Comparison of ENCODE assay signal across 25 cellular contexts in the genomic region with DNA sequence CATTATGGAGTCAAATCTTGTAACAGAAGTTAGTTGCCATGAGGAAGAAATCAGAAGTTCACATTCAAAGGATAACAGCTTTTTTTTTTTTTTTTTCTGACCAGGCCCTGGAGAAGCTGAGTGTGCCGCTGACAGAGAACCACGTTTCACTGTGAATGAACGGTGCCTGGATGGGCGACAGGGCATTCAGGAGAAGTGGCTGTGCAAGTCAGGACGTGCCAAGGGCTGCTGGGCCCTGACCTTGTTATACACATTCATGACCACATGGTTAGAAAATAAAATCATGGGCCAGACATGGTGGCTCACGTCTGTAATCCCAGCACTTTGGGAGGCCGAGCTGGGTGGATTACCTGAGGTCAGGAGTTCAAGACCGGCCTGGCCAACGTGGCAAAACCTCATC.
DNase-seq lines count a peak whose midpoint lies in the region; ATAC-seq and TF ChIP-seq lines count a peak whose summit lies in the region.
"Had no signal": no experiment of that assay in that cellular context is flagged by ENCODE, and none has a peak within 500 bp of the region (broad histone marks: within the 10 kb centered on the region; RNA-seq: fewer than 3 reads in every experiment).

No MANE protein-coding gene starts in this region.

- H3K27me3 ChIP-seq in CD4-positive, CD25-positive, alpha-beta regulatory T cell (ENCODE audit: control insufficient read depth, insufficient read depth, low read length), result no peaks in the 10 kb centered on the region
- no peaks in the 10 kb centered on the region for H3K27me3 ChIP-seq in MM.1S (replicated peaks; ENCODE audit: insufficient read depth, low read length)
- H3K27me3 ChIP-seq: BLaER1, SJCRH30 had no signal

- POLR2A ChIA-PET in OCI-LY7 (lab: Charles Lee), result interaction anchor here (0.6 to 1.5 kb wide), 5 partner anchors 11 to 106 kb away, joined by 3 to 9 read pairs (median 4); no protein-coding TSS in a partner anchor

- no peak for ATAC-seq in CD4-positive, CD25-positive, alpha-beta regulatory T cell (ENCODE audit: low read depth in 2 of 2)
- ATAC-seq in HG03520 (IDR thresholded peaks at IDR 0.05; ENCODE audit: unreplicated experiment), result no peak
- ATAC-seq: CD8-positive, alpha-beta T cell; GM12878; Panc1; T-cell had no signal

- no peak overlapping the region; the same call in 1 of the 2 replicates for H3K4me2 ChIP-seq in MM.1S (ENCODE audit: low read depth, low read length)
- no peak overlapping the region for H3K4me2 ChIP-seq in OCI-LY7 (ENCODE audit: low read length)
- H3K4me2 ChIP-seq: BLaER1 had no signal

- no peaks in the 10 kb centered on the region for H3K9me3 ChIP-seq in CD4-positive, CD25-positive, alpha-beta regulatory T cell (ENCODE audit: control insufficient read depth in 2 of 2, low read length in 2 of 2)
- H3K9me3 ChIP-seq in MM.1S (replicated peaks; ENCODE audit: insufficient read depth, low read length) (no peaks in the 10 kb centered on the region), OCI-LY7 (ENCODE audit: low read length) (no peaks in the 10 kb centered on the region)
- H3K9me3 ChIP-seq: SJCRH30 had no signal

- peaks cover 10 to 88% (median 61%) of the 10 kb centered on the region in 4 donors for H3K4me1 Mint-ChIP-seq in CD4-positive, CD25-positive, alpha-beta regulatory T cell

- DNase-seq in DMS 273 (lab: John Stamatoyannopoulos, UW; ENCODE audit: unreplicated experiment), result peak; percentile 10
- no peak for DNase-seq in DMS 273 treated with DMSO at 0.1 percent for 48 hours (lab: John Stamatoyannopoulos, UW)
- DNase-seq in CD4-positive, CD25-positive, alpha-beta regulatory T cell, result no peak
- no peak for DNase-seq in MM.1S
- DNase-seq in epithelial cell of esophagus (ENCODE audit: low read depth), result peak; percentile 16
- no peak for DNase-seq in OCI-LY7 (ENCODE audit: low spot score)
- DNase-seq in HCEC 1CT, result no peak
- DNase-seq: ACHN; CD8-positive, alpha-beta T cell; DND-41; H7; HFFc6; KBM-7; NCI-H1694; NCI-H2081; NCI-H446; NK-92 treated with Interleukin-12 subunit alpha and Interleukin-12 subunit beta, amount 100 ng/mL, for 24 hours; SJCRH30; T-cell had no signal

- peaks cover 18% of the 10 kb centered on the region for H3K36me3 ChIP-seq in CD4-positive, CD25-positive, alpha-beta regulatory T cell (ENCODE audit: control insufficient read depth, insufficient read depth, low read length)
- no peaks in the 10 kb centered on the region for H3K36me3 ChIP-seq in MM.1S (replicated peaks; ENCODE audit: insufficient read depth, low read length)
- H3K36me3 ChIP-seq in OCI-LY7 (ENCODE audit: insufficient read depth, low read length), result peaks cover 7% of the 10 kb centered on the region
- H3K36me3 ChIP-seq: SJCRH30 had no signal

- H3K4me3 ChIP-seq in CD4-positive, CD25-positive, alpha-beta regulatory T cell (ENCODE audit: low read depth, low read length), result no peak overlapping the region
- H3K4me3 ChIP-seq in MM.1S (ENCODE audit: low read length), result no peak overlapping the region
- H3K4me3 ChIP-seq in epithelial cell of esophagus (ENCODE audit: low read length), result no peak overlapping the region
- no peak overlapping the region for H3K4me3 ChIP-seq in OCI-LY7 (ENCODE audit: low read depth, low read length, poor library complexity, severe bottlenecking)
- H3K4me3 ChIP-seq: BLaER1, GM12878, SJCRH30 had no signal

- no peak overlapping the region for H3K4me3 Mint-ChIP-seq in CD4-positive, CD25-positive, alpha-beta regulatory T cell
- H3K4me3 Mint-ChIP-seq: CD8-positive, alpha-beta T cell; HFFc6; T-cell had no signal

- H3K27ac ChIP-seq in CD4-positive, CD25-positive, alpha-beta regulatory T cell (ENCODE audit: insufficient read depth, low read length, poor library complexity, severe bottlenecking), result no peak overlapping the region
- H3K27ac ChIP-seq in MM.1S (ENCODE audit: low read length) (peak overlapping the region; percentile 4; the same call in 1 of the 2 replicates), OCI-LY7 (ENCODE audit: low read depth, low read length, poor library complexity, severe bottlenecking) (no peak overlapping the region)
- H3K27ac ChIP-seq: 22Rv1, BLaER1, HL-60, SJCRH30 had no signal

- no peaks in the 10 kb centered on the region for H3K27me3 Mint-ChIP-seq in CD4-positive, CD25-positive, alpha-beta regulatory T cell
- H3K27me3 Mint-ChIP-seq: T-cell had no signal

- peaks cover 3% of the 10 kb centered on the region; the same call in 1 of the 2 replicates for H3F3A ChIP-seq in MM.1S (ENCODE audit: insufficient read depth, low read length)

- peaks cover 46% of the 10 kb centered on the region for H3K36me3 Mint-ChIP-seq in CD4-positive, CD25-positive, alpha-beta regulatory T cell

- intact Hi-C loops in OCI-LY7 (cut with micrococcal nuclease; ENCODE audit: unreplicated experiment), result no loop called here

- no peaks in the 10 kb centered on the region for H4K20me1 ChIP-seq in MM.1S (ENCODE audit: insufficient read depth, low read length)
- no peaks in the 10 kb centered on the region; the same call in 1 of the 2 replicates for H4K20me1 ChIP-seq in OCI-LY7 (ENCODE audit: insufficient read depth, low read length)

- CTCF ChIA-PET in OCI-LY7 (lab: Charles Lee; ENCODE audit: unreplicated experiment), result no interaction called here

- no peaks in the 10 kb centered on the region for H3K4me1 ChIP-seq in CD4-positive, CD25-positive, alpha-beta regulatory T cell (ENCODE audit: control insufficient read depth, insufficient read depth, low read length, poor library complexity, severe bottlenecking)
- H3K4me1 ChIP-seq in MM.1S (ENCODE audit: low read length), result peaks cover 24% of the 10 kb centered on the region
- H3K4me1 ChIP-seq in OCI-LY7 (ENCODE audit: insufficient read depth, low read length, poor library complexity, severe bottlenecking), result no peaks in the 10 kb centered on the region
- H3K4me1 ChIP-seq: SJCRH30 had no signal

- H3K9me3 Mint-ChIP-seq in CD4-positive, CD25-positive, alpha-beta regulatory T cell, result no peaks in the 10 kb centered on the region
- H3K9me3 Mint-ChIP-seq: CD8-positive, alpha-beta T cell; HFFc6; T-cell had no signal

- no peak overlapping the region for H3K9ac ChIP-seq in MM.1S (ENCODE audit: low read length)
- H3K9ac ChIP-seq: BLaER1 had no signal

- H3K9me2 ChIP-seq in MM.1S (replicated peaks; ENCODE audit: insufficient read depth, low read length) (no peaks in the 10 kb centered on the region), OCI-LY7 (ENCODE audit: insufficient read depth, low read length) (no peaks in the 10 kb centered on the region)

- H3K27ac Mint-ChIP-seq in CD4-positive, CD25-positive, alpha-beta regulatory T cell, result peak overlapping the region in 2 of 3 donors; percentile 59 to 87
- H3K27ac Mint-ChIP-seq: CD8-positive, alpha-beta T cell; HFFc6; T-cell had no signal

- H3K79me2 ChIP-seq in MM.1S (ENCODE audit: low read length), result peaks cover 5% of the 10 kb centered on the region; the same call in 1 of the 2 replicates
- no peaks in the 10 kb centered on the region for H3K79me2 ChIP-seq in OCI-LY7 (ENCODE audit: insufficient read depth, low read depth, low read length)

- TF ChIP-seq CTCF in MM.1S (IDR thresholded peaks at IDR 0.05; ENCODE audit: low read length) (no peak), epithelial cell of esophagus (IDR thresholded peaks at IDR 0.05; ENCODE audit: insufficient read depth, low read depth, low read length, missing control alignments) (no peak), OCI-LY7 (conservative IDR thresholded peaks at IDR 0.05; ENCODE audit: low read length) (no peak)

- BruUV-seq in OCI-LY7 (replicated peaks; lab: Mats Ljungman, UMichigan), result no TSS peak

- H2AFZ ChIP-seq in MM.1S (ENCODE audit: low read length), result no peak overlapping the region
- no peak overlapping the region for H2AFZ ChIP-seq in OCI-LY7 (ENCODE audit: low read length)

Comparison
In these comparisons a context has a peak if more than half of its experiments do, and no peak if none do; other contexts are left out.
1. DNase-seq: peak in DMS 273 (single experiment) and epithelial cell of esophagus (single experiment); none in DMS 273 treated with DMSO at 0.1 percent for 48 hours (single experiment), CD4-positive, CD25-positive, alpha-beta regulatory T cell (0 of 3), MM.1S (single experiment), OCI-LY7 (single experiment) and HCEC 1CT (single experiment).